In the genomic region with DNA sequence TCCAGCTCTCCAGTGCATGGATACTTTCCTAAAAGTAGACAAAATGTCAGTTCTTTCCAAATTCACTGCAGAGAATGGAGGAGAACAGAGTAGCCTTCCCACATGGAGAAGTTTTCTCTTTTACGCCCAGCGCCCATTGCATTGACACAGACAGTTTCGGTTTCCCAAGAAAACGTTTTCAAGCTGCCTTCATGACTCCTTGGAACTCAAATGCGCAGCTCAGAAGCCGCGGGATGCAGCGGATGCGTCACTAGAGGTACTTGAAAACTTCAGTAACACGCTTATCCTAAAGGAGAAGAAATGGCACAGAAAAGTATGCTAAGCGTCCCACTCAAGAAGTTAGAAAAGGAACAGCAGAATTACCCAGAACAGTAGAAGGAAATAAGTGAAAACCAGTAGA, we compare ENCODE assay signal across 6 cellular contexts. TPM values are rescaled to one million over a fixed set of nuclear protein-coding genes. Genes with fewer than 3 reads are reported as not detected.
DNase-seq lines count a peak whose midpoint lies in the region; ATAC-seq, FAIRE-seq and TF ChIP-seq lines count a peak whose summit lies in the region.
"Not testable (repeated sequence)": the region's sequence is repeated elsewhere in the genome, so short reads cannot be mapped to it uniquely, and the experiment has no call there.

No MANE protein-coding gene starts in this region.

- not testable (repeated sequence) for H3K18ac ChIP-seq in H1 (ENCODE audit: extremely low read depth, low read length)

- POLR2A ChIA-PET in SK-N-SH (lab: Yijun Ruan, JAX); H1 (lab: Charles Lee; ENCODE audit: partially characterized antibody): not testable (repeated sequence)

- not testable (repeated sequence) for H2BK5ac ChIP-seq in H1 (ENCODE audit: low read depth, low read length)

- not testable (repeated sequence) for H2BK12ac ChIP-seq in H1 (ENCODE audit: low read depth, low read length)

- H3K23ac ChIP-seq in H1 (ENCODE audit: insufficient read length): not testable (repeated sequence)

- H3K14ac ChIP-seq in H1 (ENCODE audit: insufficient read length): not testable (repeated sequence)

- peak overlapping the region in 1 of 2 experiments; percentile 35; a peak in 2 of 4 replicates for H3K4me3 ChIP-seq in SK-N-SH (ENCODE audit: low read depth in 2 of 2, low read length in 1 of 2)
- not testable (repeated sequence) for H3K4me3 ChIP-seq in H1 (ENCODE audit: extremely low read depth in 1 of 4, insufficient read depth in 2 of 4, low read depth in 3 of 4, low read length in 4 of 4); pancreas

- H2AK5ac ChIP-seq in H1 (ENCODE audit: low read depth, low read length): not testable (repeated sequence)

- H2BK120ac ChIP-seq in H1 (replicated peaks; ENCODE audit: low read depth, low read length): not testable (repeated sequence)

- H3K4me2 ChIP-seq in SK-N-SH: peak overlapping the region; percentile 47; the same call in 1 of the 2 replicates
- H3K4me2 ChIP-seq in H1 (ENCODE audit: insufficient read depth in 1 of 2, low read depth in 2 of 2, low read length in 2 of 2): not testable (repeated sequence)

- not testable (repeated sequence) for H4K91ac ChIP-seq in H1 (replicated peaks; ENCODE audit: insufficient read length, low read length)

- H4K20me1 ChIP-seq in SK-N-SH (ENCODE audit: insufficient read depth); H1 (replicated peaks in 1 of 2; ENCODE audit: control insufficient read depth in 1 of 2, insufficient read depth in 2 of 2, low read length in 2 of 2): not testable (repeated sequence)

- H3F3A ChIP-seq in SK-N-SH (replicated peaks; ENCODE audit: insufficient read depth): not testable (repeated sequence)

- H2AFZ ChIP-seq in SK-N-SH (ENCODE audit: low read depth); H1 (ENCODE audit: low read length): not testable (repeated sequence)

- not testable (repeated sequence) for H3K27ac ChIP-seq in SK-N-SH (ENCODE audit: low read depth in 2 of 2, low read length in 1 of 2); H1 (ENCODE audit: low read depth, low read length); pancreas

- not testable (repeated sequence) for H3K36me3 ChIP-seq in SK-N-SH (replicated peaks in 1 of 2; ENCODE audit: control insufficient read depth in 1 of 2, insufficient read depth in 2 of 2, low read length in 1 of 2); H1 (ENCODE audit: control insufficient read depth in 2 of 4, insufficient read depth in 4 of 4, low read length in 3 of 4); pancreas

- H3K9ac ChIP-seq in SK-N-SH; H1 (replicated peaks in 1 of 4; ENCODE audit: extremely low read depth in 1 of 4, low read depth in 3 of 4, low read length in 3 of 4): not testable (repeated sequence)

- TF ChIP-seq POLR2A in H1 (IDR thresholded peaks at IDR 0.05; ENCODE audit: control extremely low read depth in 1 of 2, low read depth in 2 of 2, low read length in 2 of 2): not testable (repeated sequence)

- H3K23me2 ChIP-seq in H1 (ENCODE audit: low read depth, low read length): not testable (repeated sequence)

- H3K79me1 ChIP-seq in H1 (ENCODE audit: low read depth, low read length): not testable (repeated sequence)

- TF ChIP-seq EP300 in SK-N-SH (IDR thresholded peaks at IDR 0.05; ENCODE audit: borderline replicate concordance in 1 of 2, low read depth in 1 of 2, low read length in 1 of 2); H1 (IDR thresholded peaks at IDR 0.05; ENCODE audit: borderline replicate concordance in 1 of 2, low read depth in 2 of 2, low read length in 2 of 2): not testable (repeated sequence)

- not testable (repeated sequence) for H4K5ac ChIP-seq in H1 (ENCODE audit: insufficient read length, low read depth, low read length)

- FAIRE-seq in H1 (lab: Jason Lieb, UNC) (peak; percentile 7), pancreas (lab: Jason Lieb, UNC) (peak; percentile 51)

- not testable (repeated sequence) for ATAC-seq in pancreas

- H3K27me3 ChIP-seq in SK-N-SH (ENCODE audit: insufficient read depth); H1 (replicated peaks in 1 of 4; ENCODE audit: control insufficient read depth in 3 of 4, extremely low read depth in 1 of 4, insufficient read depth in 3 of 4, low read length in 3 of 4); pancreas: not testable (repeated sequence)

- not testable (repeated sequence) for H3K56ac ChIP-seq in H1 (replicated peaks; ENCODE audit: insufficient read length, low read depth, low read length)

- intact Hi-C loops in pancreas (cut with DNase I): not testable (repeated sequence)

- not testable (repeated sequence) for H3K79me2 ChIP-seq in SK-N-SH (ENCODE audit: insufficient read depth); H1 (ENCODE audit: control insufficient read depth in 1 of 2, insufficient read depth in 2 of 2, low read length in 2 of 2)

- not testable (repeated sequence) for TF ChIP-seq RAD21 in SK-N-SH (IDR thresholded peaks at IDR 0.05; ENCODE audit: low read length); H1 (IDR thresholded peaks at IDR 0.05 in 1 of 2, conservative IDR thresholded peaks at IDR 0.05 in 1 of 2; ENCODE audit: low read depth in 2 of 2, low read length in 2 of 2)

- not testable (repeated sequence) for H3K4ac ChIP-seq in H1 (replicated peaks; ENCODE audit: insufficient read length, low read depth, low read length)

- H3K4me1 ChIP-seq in SK-N-SH (ENCODE audit: control insufficient read depth in 1 of 2, insufficient read depth in 2 of 2, low read depth in 1 of 2, low read length in 1 of 2); H1 (replicated peaks in 1 of 4; ENCODE audit: control insufficient read depth in 3 of 4, insufficient read depth in 4 of 4, low read length in 3 of 4); pancreas: not testable (repeated sequence)

- H2BK20ac ChIP-seq in H1 (ENCODE audit: low read length): not testable (repeated sequence)

- not testable (repeated sequence) for H3K9me2 ChIP-seq in SK-N-SH

- H4K8ac ChIP-seq in H1 (ENCODE audit: extremely low read depth, insufficient read depth, low read length): not testable (repeated sequence)

- not testable (repeated sequence) for H2BK15ac ChIP-seq in H1 (ENCODE audit: low read length)

- WGBS in SK-N-SH (ENCODE audit: low lambda C conversion rate): 36% methylated on average over 11 of the region's 11 CpGs
- WGBS in H1 (ENCODE audit: extremely low coverage in 1 of 2, insufficient coverage in 1 of 2, insufficient read length in 1 of 2, insufficient replicate concordance in 2 of 2, low coverage in 1 of 2, low lambda C conversion rate in 2 of 2, missing lambda C conversion rate in 1 of 2), 2 experiments: 71% methylated on average over 11 of the region's 11 CpGs; no CpG with 5 or more reads in 1 of the 2 experiments
- WGBS in pancreas, 2 donors: 69 to 71% methylated on average over 11 of the region's 11 CpGs

- CTCF ChIA-PET in SK-N-SH (lab: Yijun Ruan, JAX); H1 (lab: Charles Lee; ENCODE audit: partially characterized antibody): not testable (repeated sequence)

- DNase-seq in Daoy (ENCODE audit: low read depth): peak; percentile 48
- DNase-seq in M059J (ENCODE audit: low read depth): peak; percentile 40
- peak; percentile 59 for DNase-seq in RPMI7951 (ENCODE audit: low read depth)
- DNase-seq in SK-N-SH; H1 (ENCODE audit: low read depth in 1 of 2, low spot score in 2 of 2); pancreas: not testable (repeated sequence)

- not testable (repeated sequence) for TF ChIP-seq CTCF in SK-N-SH (IDR thresholded peaks at IDR 0.05); H1 (IDR thresholded peaks at IDR 0.05; ENCODE audit: control extremely low read depth in 1 of 3, insufficient read depth in 1 of 3, low read depth in 1 of 3, low read length in 3 of 3); pancreas (IDR thresholded peaks at IDR 0.05)

- H3K9me3 ChIP-seq in SK-N-SH; H1 (ENCODE audit: insufficient read depth in 2 of 2, low read depth in 1 of 2, low read length in 1 of 2); pancreas: not testable (repeated sequence)

RNA-seq across cellular contexts. Expression of a gene that starts 23.1 kb away (rescaled TPM):
- 5.7 and 11.8 TPM in 2 replicates for total RNA-seq in Daoy (2014; rRNA removed; shearing (Covaris generic))
- total RNA-seq in M059J (2014; rRNA removed; shearing (Covaris generic)): 1.3 and 6.2 TPM in 2 replicates
- total RNA-seq in RPMI7951 (2014; rRNA removed; shearing (Covaris generic)): 3.5 and 4.7 TPM in 2 replicates
- polyA plus RNA-seq in SK-N-SH (2012; rRNA removed) (6.5 and 7.3 TPM in 2 replicates), H1 (2011; rRNA removed) (17.1 and 19.4 TPM in 2 replicates), pancreas (1 to 10 TPM; 2.5 to 4.3 TPM)
- polyA plus RNA-seq in SK-N-SH (2012; cell fraction: cytosol; rRNA removed): 9.3 and 10.3 TPM in 2 replicates
- polyA plus RNA-seq in SK-N-SH (2012; cell fraction: nucleus; rRNA removed): 6.4 and 8.3 TPM in 2 replicates
- 55.3 and 60.7 TPM in 2 replicates for total RNA-seq in H1 (2021; fragmentation: NEBNext Ultra II Directional; extraction: Animal tissue kit (Norgen Biotek cat#: 25700))
- 23.7 TPM for polyA plus RNA-seq in H1 (2011; cell fraction: cytosol; rRNA removed)
- polyA plus RNA-seq in H1 (2011; cell fraction: nucleus; rRNA removed): 41.6 TPM
- polyA plus RNA-seq in H1 (2012, experiment 1 of 2): 25.7 to 36.1 TPM (median 33.8 TPM) in 4 replicates
- 5.2 TPM for polyA plus RNA-seq in H1 (2012, experiment 2 of 2)
- 40.3 TPM for polyA plus RNA-seq in H1 (2013, experiment 1 of 2)
- polyA plus RNA-seq in H1 (2013, experiment 2 of 2): 34.1 TPM
- polyA minus RNA-seq in H1 (2011; rRNA and poly(A)+ RNA removed): 41.8 and 45.0 TPM in 2 replicates
- polyA minus RNA-seq in H1 (2011; cell fraction: cytosol; rRNA and poly(A)+ RNA removed): 29.4 TPM
- 46.9 TPM for polyA minus RNA-seq in H1 (2011; cell fraction: nucleus; rRNA and poly(A)+ RNA removed)
- 10 to 100 TPM in 1 of 6 donors, 1 to 10 TPM in 5; 3.7 to 20.7 (median 6.4) TPM for total RNA-seq in pancreas
